In genomic region chr16:89994721-89995474, GRCh38 we compare ENCODE assay signal across 8 cellular contexts. TPM values are rescaled to one million over a fixed set of nuclear protein-coding genes. Genes with fewer than 3 reads are reported as not detected.
DNase-seq lines count a peak whose midpoint lies in the region; ATAC-seq, FAIRE-seq and TF ChIP-seq lines count a peak whose summit lies in the region.
"Not testable (repeated sequence)": the region's sequence is repeated elsewhere in the genome, so short reads cannot be mapped to it uniquely, and the experiment has no call there.

No MANE protein-coding gene starts in this region.

- not testable (repeated sequence) for H3K27me3 ChIP-seq in OCI-LY1 (ENCODE audit: insufficient read depth, low read length)

- not testable (repeated sequence) for H3K9me3 ChIP-seq in OCI-LY1 (ENCODE audit: low read length)

- CTCF ChIA-PET in activated CD4-positive, alpha-beta T cell treated with anti-CD3 and anti-CD28 coated beads, Interleukin-2, amount 10 ng/mL, durations not matched to agents 7 days and 5 days (lab: Charles Lee), result interaction anchor here (0.6 kb wide), 1 partner anchor 154 kb away, joined by 5 read pairs; no protein-coding TSS in a partner anchor

- H3K27me3 Mint-ChIP-seq in activated CD4-positive, alpha-beta T cell treated with anti-CD3 and anti-CD28 coated beads, Interleukin-2, amount 10 ng/mL, durations not matched to agents 7 days and 5 days; natural killer cell treated with Interleukin-12 subunit alpha and Interleukin-12 subunit beta and Interleukin-15 and Interleukin-18, amount 100 ng/mL, for 72 hours: not testable (repeated sequence)

- not testable (repeated sequence) for TF ChIP-seq CTCF in AG10803 (conservative IDR thresholded peaks at IDR 0.05; ENCODE audit: low read length); OCI-LY1 (IDR thresholded peaks at IDR 0.05; ENCODE audit: low read length); astrocyte of the cerebellum (IDR thresholded peaks at IDR 0.05; ENCODE audit: low read depth, low read length, missing control alignments); fibroblast of villous mesenchyme (IDR thresholded peaks at IDR 0.05; ENCODE audit: insufficient read depth, low read depth, low read length)

- H2AFZ ChIP-seq in OCI-LY1 (ENCODE audit: low read length), result not testable (repeated sequence)

- peaks cover 80% of the 10 kb centered on the region for H3K36me3 ChIP-seq in OCI-LY1 (ENCODE audit: insufficient read depth, low read length)

- POLR2A ChIA-PET in activated CD4-positive, alpha-beta T cell treated with anti-CD3 and anti-CD28 coated beads, Interleukin-2, amount 10 ng/mL, durations not matched to agents 7 days and 5 days (lab: Charles Lee), result not testable (repeated sequence)

- peaks cover 75% of the 10 kb centered on the region for H3K36me3 Mint-ChIP-seq in activated CD4-positive, alpha-beta T cell treated with anti-CD3 and anti-CD28 coated beads, Interleukin-2, amount 10 ng/mL, durations not matched to agents 7 days and 5 days (ENCODE audit: low read depth)
- H3K36me3 Mint-ChIP-seq in natural killer cell treated with Interleukin-12 subunit alpha and Interleukin-12 subunit beta and Interleukin-15 and Interleukin-18, amount 100 ng/mL, for 72 hours, result peaks cover 18% of the 10 kb centered on the region

- H3K27ac Mint-ChIP-seq in activated CD4-positive, alpha-beta T cell treated with anti-CD3 and anti-CD28 coated beads, Interleukin-2, amount 10 ng/mL, durations not matched to agents 7 days and 5 days, result peak overlapping the region; percentile 84
- H3K27ac Mint-ChIP-seq in natural killer cell treated with Interleukin-12 subunit alpha and Interleukin-12 subunit beta and Interleukin-15 and Interleukin-18, amount 100 ng/mL, for 72 hours, result peak overlapping the region; percentile 92 to 97

- not testable (repeated sequence) for H3K9ac ChIP-seq in OCI-LY1 (ENCODE audit: low read length)

- peak; percentile 66 for FAIRE-seq in HTR-8/SVneo (lab: Jason Lieb, UNC)

- in situ Hi-C loops in astrocyte of the cerebellum (cut with HindIII; ENCODE audit: low sequenced_read_pairs), result not testable (repeated sequence)

- peak; percentile 56 for DNase-seq in AG10803 (ENCODE audit: low read depth)
- peak; percentile 33 for DNase-seq in HTR-8/SVneo (ENCODE audit: insufficient read length, low spot score)
- peak; percentile 38 for DNase-seq in activated CD4-positive, alpha-beta T cell treated with anti-CD3 and anti-CD28 coated beads, Interleukin-2, amount 10 ng/mL, durations not matched to agents 7 days and 5 days
- DNase-seq in astrocyte of the cerebellum (ENCODE audit: low read depth), result peak; percentile 13
- peak; percentile 84 for DNase-seq in fibroblast of villous mesenchyme (ENCODE audit: low read depth)
- peak; percentile 76 for DNase-seq in natural killer cell treated with Interleukin-12 subunit alpha and Interleukin-12 subunit beta and Interleukin-15 and Interleukin-18, amount 100 ng/mL, for 72 hours (ENCODE audit: low spot score)
- DNase-seq in stimulated activated CD8-positive, alpha-beta memory T cell treated with anti-CD3 and anti-CD28 coated beads, Interleukin-15, amount 100 ng/mL, for 48 hours (ENCODE audit: low read depth in 2 of 2), result peak; percentile 34 to 44

- H3K4me3 ChIP-seq in AG10803 (ENCODE audit: low read length); OCI-LY1 (ENCODE audit: low read depth, low read length, poor library complexity, severe bottlenecking); astrocyte of the cerebellum (ENCODE audit: low read depth, low read length); fibroblast of villous mesenchyme (ENCODE audit: low read depth, low read length): not testable (repeated sequence)

- peaks cover 17% of the 10 kb centered on the region for H3K9me3 Mint-ChIP-seq in activated CD4-positive, alpha-beta T cell treated with anti-CD3 and anti-CD28 coated beads, Interleukin-2, amount 10 ng/mL, durations not matched to agents 7 days and 5 days
- H3K9me3 Mint-ChIP-seq in natural killer cell treated with Interleukin-12 subunit alpha and Interleukin-12 subunit beta and Interleukin-15 and Interleukin-18, amount 100 ng/mL, for 72 hours, result not testable (repeated sequence)

- H3K79me2 ChIP-seq in OCI-LY1 (ENCODE audit: insufficient read depth, low read length), result not testable (repeated sequence)

- not testable (repeated sequence) for H3K4me3 Mint-ChIP-seq in activated CD4-positive, alpha-beta T cell treated with anti-CD3 and anti-CD28 coated beads, Interleukin-2, amount 10 ng/mL, durations not matched to agents 7 days and 5 days
- peak overlapping the region; percentile 45 for H3K4me3 Mint-ChIP-seq in natural killer cell treated with Interleukin-12 subunit alpha and Interleukin-12 subunit beta and Interleukin-15 and Interleukin-18, amount 100 ng/mL, for 72 hours

- not testable (repeated sequence) for H4K20me1 ChIP-seq in OCI-LY1 (ENCODE audit: insufficient read depth, low read length)

- peak overlapping the region; percentile 46 for H3K27ac ChIP-seq in OCI-LY1 (ENCODE audit: low read depth, low read length, poor library complexity, severe bottlenecking)

- H3K4me1 Mint-ChIP-seq in activated CD4-positive, alpha-beta T cell treated with anti-CD3 and anti-CD28 coated beads, Interleukin-2, amount 10 ng/mL, durations not matched to agents 7 days and 5 days, result not testable (repeated sequence)
- H3K4me1 Mint-ChIP-seq in natural killer cell treated with Interleukin-12 subunit alpha and Interleukin-12 subunit beta and Interleukin-15 and Interleukin-18, amount 100 ng/mL, for 72 hours (ENCODE audit: low read depth in 2 of 2), result peaks cover 15 to 21% of the 10 kb centered on the region in 2 donors

- not testable (repeated sequence) for H3K4me1 ChIP-seq in OCI-LY1 (ENCODE audit: insufficient read depth, low read length, severe bottlenecking)

- peak; percentile 56 to 77 for ATAC-seq in natural killer cell treated with Interleukin-12 subunit alpha and Interleukin-12 subunit beta and Interleukin-15 and Interleukin-18, amount 100 ng/mL, for 72 hours

- H3F3A ChIP-seq in OCI-LY1 (ENCODE audit: insufficient read depth, low read length), result not testable (repeated sequence)

- H3K4me2 ChIP-seq in OCI-LY1 (ENCODE audit: low read length), result not testable (repeated sequence)

- H3K9me2 ChIP-seq in OCI-LY1 (ENCODE audit: low read depth, low read length), result not testable (repeated sequence)

RNA-seq across cellular contexts. Expression of gene DBNDD1, which starts 24.4 kb away (rescaled TPM):
- total RNA-seq in activated CD4-positive, alpha-beta T cell treated with anti-CD3 and anti-CD28 coated beads, Interleukin-2, amount 10 ng/mL, durations not matched to agents 7 days and 5 days, result under 1 TPM; 0.07 to 0.15 TPM
- 0.64 and 0.86 TPM in 2 replicates for total RNA-seq in fibroblast of villous mesenchyme
- not detected for total RNA-seq in natural killer cell treated with Interleukin-12 subunit alpha and Interleukin-12 subunit beta and Interleukin-15 and Interleukin-18, amount 100 ng/mL, for 72 hours

RNA-seq across cellular contexts. Expression of gene DEF8, which starts 46.3 kb away (rescaled TPM):
- 10 to 100 TPM; 30.7 to 35.5 TPM for total RNA-seq in activated CD4-positive, alpha-beta T cell treated with anti-CD3 and anti-CD28 coated beads, Interleukin-2, amount 10 ng/mL, durations not matched to agents 7 days and 5 days
- 53.1 and 79.9 TPM in 2 replicates for total RNA-seq in fibroblast of villous mesenchyme
- total RNA-seq in natural killer cell treated with Interleukin-12 subunit alpha and Interleukin-12 subunit beta and Interleukin-15 and Interleukin-18, amount 100 ng/mL, for 72 hours, result 10 to 100 TPM; 44.2 to 55.5 TPM

Comparison
In these comparisons a context has a peak if more than half of its experiments do, and no peak if none do; other contexts are left out.
1. DNase-seq: peak in every context shown above with its lines; median percentile 84 in fibroblast of villous mesenchyme; 76 in natural killer cell treated with Interleukin-12 subunit alpha and Interleukin-12 subunit beta and Interleukin-15 and Interleukin-18, amount 100 ng/mL, for 72 hours; 56 in AG10803; 39 in stimulated activated CD8-positive, alpha-beta memory T cell treated with anti-CD3 and anti-CD28 coated beads, Interleukin-15, amount 100 ng/mL, for 48 hours; 38 in activated CD4-positive, alpha-beta T cell treated with anti-CD3 and anti-CD28 coated beads, Interleukin-2, amount 10 ng/mL, durations not matched to agents 7 days and 5 days; 33 in HTR-8/SVneo; 13 in astrocyte of the cerebellum.